ENCODE assay signal across 1 cellular context in the genomic region with DNA sequence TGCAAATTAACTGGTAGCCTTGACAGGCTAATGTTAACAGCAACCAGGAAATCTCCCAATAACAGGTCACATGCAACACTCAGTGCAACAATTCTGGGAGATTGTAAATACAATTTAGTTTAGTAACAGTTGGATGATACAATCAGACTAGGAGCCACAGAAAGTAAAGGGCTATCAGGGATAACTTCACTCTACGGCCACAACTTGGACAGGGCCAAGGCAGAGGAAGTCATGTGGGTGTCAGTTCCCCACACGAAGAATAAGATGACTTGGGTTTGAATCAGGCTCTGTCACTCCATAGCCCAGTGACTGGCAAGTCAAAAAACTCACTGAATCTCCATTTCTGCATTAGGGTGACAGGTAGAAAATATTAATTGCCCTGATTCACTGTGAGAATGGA.
TF ChIP-seq lines count a peak whose summit lies in the region.

No MANE protein-coding gene starts in this region.

TF ChIP-seq in SK-N-SH, 30 proteins besides CTCF, POLR2A, EP300 and RAD21 (continued from another document):
- no peak for TF ChIP-seq NFIC (IDR thresholded peaks at IDR 0.05; ENCODE audit: borderline replicate concordance)
